In genomic region chr10:69234447-69234846, GRCh38 we compare ENCODE assay signal across 23 cellular contexts. TPM values are rescaled to one million over a fixed set of nuclear protein-coding genes. Genes with fewer than 3 reads are reported as not detected.
DNase-seq lines count a peak whose midpoint lies in the region; ATAC-seq and TF ChIP-seq lines count a peak whose summit lies in the region.
"Had no signal": no experiment of that assay in that cellular context is flagged by ENCODE, and none has a peak within 500 bp of the region (broad histone marks: within the 10 kb centered on the region; RNA-seq: fewer than 3 reads in every experiment).

No MANE protein-coding gene starts in this region.

- no peak overlapping the region for H3K4me3 ChIP-seq in CD4-positive, alpha-beta memory T cell (ENCODE audit: low read length in 2 of 2)
- no peak overlapping the region for H3K4me3 ChIP-seq in naive thymus-derived CD4-positive, alpha-beta T cell (ENCODE audit: low read length)
- H3K4me3 ChIP-seq in thymus (ENCODE audit: low read length): peak overlapping the region; percentile 56
- H3K4me3 ChIP-seq: HAP-1, K562 had no signal

- WGBS in thymus: 96% methylated on average over 3 of the region's 3 CpGs

- no peaks in the 10 kb centered on the region for H3K9me3 ChIP-seq in CD4-positive, alpha-beta memory T cell (ENCODE audit: control insufficient read depth in 1 of 2, low read length in 2 of 2)
- no peaks in the 10 kb centered on the region for H3K9me3 ChIP-seq in naive thymus-derived CD4-positive, alpha-beta T cell (ENCODE audit: control insufficient read depth in 2 of 3, low read length in 3 of 3)
- no peaks in the 10 kb centered on the region for H3K9me3 ChIP-seq in thymus (ENCODE audit: control insufficient read depth)
- H3K9me3 ChIP-seq: HAP-1 had no signal

- H3K27me3 ChIP-seq in CD4-positive, alpha-beta memory T cell (ENCODE audit: insufficient read depth, low read length): no peaks in the 10 kb centered on the region
- H3K27me3 ChIP-seq in naive thymus-derived CD4-positive, alpha-beta T cell (ENCODE audit: control insufficient read depth in 2 of 2, insufficient read depth in 2 of 2, low read length in 2 of 2): no peaks in the 10 kb centered on the region
- no peaks in the 10 kb centered on the region for H3K27me3 ChIP-seq in thymus (ENCODE audit: control insufficient read depth, insufficient read depth)

- peak overlapping the region; percentile 33 to 66 (median 44) for H3K27ac Mint-ChIP-seq in CD4-positive, alpha-beta memory T cell
- H3K27ac Mint-ChIP-seq in naive thymus-derived CD4-positive, alpha-beta T cell: peak overlapping the region in 7 of 9 donors; percentile 8 to 97 (median 65)
- H3K27ac Mint-ChIP-seq: B cell had no signal

- H3K4me1 ChIP-seq in CD4-positive, alpha-beta memory T cell (ENCODE audit: insufficient read depth, low read length): peaks cover 38% of the 10 kb centered on the region
- peaks cover 11 to 21% of the 10 kb centered on the region in 2 donors for H3K4me1 ChIP-seq in naive thymus-derived CD4-positive, alpha-beta T cell (ENCODE audit: control insufficient read depth in 2 of 2, insufficient read depth in 2 of 2, low read length in 2 of 2)
- peaks cover 48% of the 10 kb centered on the region for H3K4me1 ChIP-seq in thymus (ENCODE audit: control insufficient read depth, insufficient read depth, low read length)

- H3K27me3 Mint-ChIP-seq in CD4-positive, alpha-beta memory T cell: no peaks in the 10 kb centered on the region
- no peaks in the 10 kb centered on the region for H3K27me3 Mint-ChIP-seq in naive thymus-derived CD4-positive, alpha-beta T cell
- H3K27me3 Mint-ChIP-seq: B cell had no signal

- intact Hi-C loops in CD4-positive, alpha-beta memory T cell (cut with micrococcal nuclease): no loop called here
- intact Hi-C loops in naive thymus-derived CD4-positive, alpha-beta T cell (cut with micrococcal nuclease): loop anchor here in 1 of 2 donors (10.0 kb wide), 1 partner anchor 400 kb away; the partner anchor contains the start of gene FAM241B

- no peak overlapping the region for H3K27ac ChIP-seq in CD4-positive, alpha-beta memory T cell (ENCODE audit: low read depth, low read length)
- no peak overlapping the region for H3K27ac ChIP-seq in naive thymus-derived CD4-positive, alpha-beta T cell (ENCODE audit: low read depth, low read length)
- peak overlapping the region; percentile 31 for H3K27ac ChIP-seq in thymus (ENCODE audit: low read depth)
- H3K27ac ChIP-seq: C4-2B had no signal

- no peak for DNase-seq in CD4-positive, alpha-beta memory T cell
- no peak for DNase-seq in HEK293T (ENCODE audit: extremely low spot score)
- no peak for DNase-seq in naive thymus-derived CD4-positive, alpha-beta T cell
- DNase-seq in stimulated activated CD4-positive, alpha-beta T cell treated with anti-CD3 and anti-CD28 coated beads, Interleukin-4, amount 100 ng/mL, for 4 hours: no peak
- DNase-seq: GOT3; MV-4-11; NCI-H1105; NCI-H1436 treated with DMSO at 0.1 percent for 48 hours; NCI-H187 treated with DMSO at 0.1 percent for 48 hours; NCI-H2171 treated with DMSO at 0.1 percent for 48 hours; NCI-H524; NCI-H748 treated with DMSO at 0.1 percent for 48 hours; NK-92 treated with Interleukin-12 subunit alpha and Interleukin-12 subunit beta, amount 100 ng/mL, for 24 hours; Right ventricle myocardium superior; RPMI8226 had no signal

- H3K4me1 Mint-ChIP-seq in CD4-positive, alpha-beta memory T cell: peaks cover 28 to 55% (median 32%) of the 10 kb centered on the region in 4 donors
- peaks cover 15 to 56% (median 40%) of the 10 kb centered on the region in 7 donors for H3K4me1 Mint-ChIP-seq in naive thymus-derived CD4-positive, alpha-beta T cell

- no peaks in the 10 kb centered on the region for H3K9me3 Mint-ChIP-seq in CD4-positive, alpha-beta memory T cell
- H3K9me3 Mint-ChIP-seq in naive thymus-derived CD4-positive, alpha-beta T cell: peaks cover 0 to 3% (median 0%) of the 10 kb centered on the region in 11 donors

- POLR2A ChIA-PET in CD4-positive, alpha-beta memory T cell (lab: Charles Lee; ENCODE audit: partially characterized antibody): interaction anchor here (0.7 to 3.1 kb wide), 5 partner anchors 9 to 84 kb away, joined by 3 to 12 read pairs (median 4); no protein-coding TSS in a partner anchor
- POLR2A ChIA-PET in HEK293T (lab: Yijun Ruan, JAX): no interaction called here
- POLR2A ChIA-PET in naive thymus-derived CD4-positive, alpha-beta T cell (lab: Charles Lee): interaction anchor here (0.6 to 1.7 kb wide), 3 partner anchors 9 to 124 kb away, joined by 3 to 4 read pairs (median 3); no protein-coding TSS in a partner anchor

- CTCF ChIA-PET in CD4-positive, alpha-beta memory T cell (lab: Charles Lee; ENCODE audit: partially characterized antibody): interaction anchor here (0.8 to 3.4 kb wide), 7 partner anchors 12 to 172 kb away, joined by 4 to 20 read pairs (median 8); partner anchors contain the start of gene HKDC1
- CTCF ChIA-PET in HEK293T (lab: Yijun Ruan, JAX): no interaction called here
- CTCF ChIA-PET in naive thymus-derived CD4-positive, alpha-beta T cell (lab: Charles Lee): interaction anchor here (0.6 to 4.8 kb wide), 7 partner anchors 8 to 212 kb away, joined by 3 to 45 read pairs (median 3); no protein-coding TSS in a partner anchor

- H3K36me3 Mint-ChIP-seq in CD4-positive, alpha-beta memory T cell: no peaks in the 10 kb centered on the region
- H3K36me3 Mint-ChIP-seq in naive thymus-derived CD4-positive, alpha-beta T cell: no peaks in the 10 kb centered on the region

- peak overlapping the region in 3 of 8 donors; percentile 47 to 61 (median 57) for H3K4me3 Mint-ChIP-seq in CD4-positive, alpha-beta memory T cell
- H3K4me3 Mint-ChIP-seq in naive thymus-derived CD4-positive, alpha-beta T cell: peak overlapping the region in 8 of 10 donors; percentile 29 to 77 (median 51)
- H3K4me3 Mint-ChIP-seq: B cell had no signal

- no peak for ATAC-seq in naive thymus-derived CD4-positive, alpha-beta T cell
- ATAC-seq in GM21717 (IDR thresholded peaks at IDR 0.05; ENCODE audit: unreplicated experiment): no peak
- ATAC-seq in activated CD4-positive, CD25-positive, alpha-beta regulatory T cell treated with anti-CD3 and anti-CD28 coated beads, Interleukin-2, amount 50 U/mL, for 24 hours: no peak
- ATAC-seq: HepG2, K562 had no signal

- no peaks in the 10 kb centered on the region for H3K36me3 ChIP-seq in CD4-positive, alpha-beta memory T cell (ENCODE audit: insufficient read depth, low read length)
- H3K36me3 ChIP-seq in naive thymus-derived CD4-positive, alpha-beta T cell (ENCODE audit: control insufficient read depth in 2 of 3, insufficient read depth in 3 of 3, low read length in 3 of 3): no peaks in the 10 kb centered on the region
- H3K36me3 ChIP-seq in thymus (ENCODE audit: control insufficient read depth, insufficient read depth): peaks cover 7% of the 10 kb centered on the region
- H3K36me3 ChIP-seq: HAP-1 had no signal

TF ChIP-seq in HEK293T, 16 proteins besides CTCF, POLR2A, EP300 and RAD21:
- TF ChIP-seq ZNF384 (IDR thresholded peaks at IDR 0.05): no peak
- TF ChIP-seq FOXM1 (IDR thresholded peaks at IDR 0.05; ENCODE audit: borderline replicate concordance): no peak
- TF ChIP-seq, protein P1, sequence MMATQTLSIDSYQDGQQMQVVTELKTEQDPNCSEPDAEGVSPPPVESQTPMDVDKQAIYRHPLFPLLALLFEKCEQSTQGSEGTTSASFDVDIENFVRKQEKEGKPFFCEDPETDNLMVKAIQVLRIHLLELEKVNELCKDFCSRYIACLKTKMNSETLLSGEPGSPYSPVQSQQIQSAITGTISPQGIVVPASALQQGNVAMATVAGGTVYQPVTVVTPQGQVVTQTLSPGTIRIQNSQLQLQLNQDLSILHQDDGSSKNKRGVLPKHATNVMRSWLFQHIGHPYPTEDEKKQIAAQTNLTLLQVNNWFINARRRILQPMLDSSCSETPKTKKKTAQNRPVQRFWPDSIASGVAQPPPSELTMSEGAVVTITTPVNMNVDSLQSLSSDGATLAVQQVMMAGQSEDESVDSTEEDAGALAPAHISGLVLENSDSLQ (IDR thresholded peaks at IDR 0.05): 0 out of 2 replicates have a peak, but pooled peaks have one; percentile 25
- no peak for TF ChIP-seq SP1 (IDR thresholded peaks at IDR 0.05)
- no peak for TF ChIP-seq TARDBP (IDR thresholded peaks at IDR 0.05)

RNA-seq across cellular contexts. Expression of gene HKDC1, which starts 14.3 kb away (rescaled TPM):
- 1 to 10 TPM; 3.5 TPM for total RNA-seq in CD4-positive, alpha-beta memory T cell
- 1 to 10 TPM; 5.5 to 8.1 TPM for polyA plus RNA-seq in CD4-positive, alpha-beta memory T cell
- 1 to 10 TPM; 1.9 to 4.8 (median 4.1) TPM for total RNA-seq in naive thymus-derived CD4-positive, alpha-beta T cell
- 10 to 100 TPM in 1 of 2 donors, 1 to 10 TPM in 1; 2.8 to 10.9 TPM for polyA plus RNA-seq in naive thymus-derived CD4-positive, alpha-beta T cell
- polyA plus RNA-seq in thymus: 10.9 TPM
- total RNA-seq: B cell, Right ventricle myocardium superior had no signal

RNA-seq across cellular contexts. Expression of gene HK1, which starts 43.8 kb away (rescaled TPM):
- total RNA-seq in CD4-positive, alpha-beta memory T cell: 10 to 100 TPM; 68.6 to 70.1 TPM
- polyA plus RNA-seq in CD4-positive, alpha-beta memory T cell: 100 to 1,000 TPM; 153 to 156 TPM
- total RNA-seq in naive thymus-derived CD4-positive, alpha-beta T cell: 100 to 1,000 TPM in 1 of 5 experiments, 10 to 100 TPM in 4; 60.1 to 144 (median 66.3) TPM
- 100 to 1,000 TPM in 1 of 2 donors, 10 to 100 TPM in 1; 95.5 to 138 TPM for polyA plus RNA-seq in naive thymus-derived CD4-positive, alpha-beta T cell
- polyA plus RNA-seq in thymus: 33.7 TPM

RNA-seq across cellular contexts. Expression of gene SUPV3L1, which starts 54.4 kb away (rescaled TPM):
- 10 to 100 TPM; 35.7 to 39.0 TPM for total RNA-seq in CD4-positive, alpha-beta memory T cell
- polyA plus RNA-seq in CD4-positive, alpha-beta memory T cell: 10 to 100 TPM; 14.2 to 21.5 TPM
- total RNA-seq in naive thymus-derived CD4-positive, alpha-beta T cell: 10 to 100 TPM; 39.3 to 63.2 (median 42.1) TPM
- polyA plus RNA-seq in naive thymus-derived CD4-positive, alpha-beta T cell: 10 to 100 TPM; 16.5 to 25.2 TPM
- 76.7 TPM for polyA plus RNA-seq in thymus
